1 cellular context compared by ENCODE assay signal in genomic region chr14:64682843-64683242, GRCh38.
TF ChIP-seq lines count a peak whose summit lies in the region.

No MANE protein-coding gene starts in this region.

TF ChIP-seq in H1, 55 proteins besides CTCF, POLR2A, EP300 and RAD21:
- no peak for TF ChIP-seq FOSL1 (IDR thresholded peaks at IDR 0.05; ENCODE audit: insufficient read depth, low read depth, low read length)
- TF ChIP-seq CBX5 (IDR thresholded peaks at IDR 0.05; ENCODE audit: low read depth, low read length): no peak
- TF ChIP-seq POU5F1 (IDR thresholded peaks at IDR 0.05; ENCODE audit: low read depth, low read length): no peak
